Comparison of ENCODE assay signal across 10 cellular contexts in the genomic region with DNA sequence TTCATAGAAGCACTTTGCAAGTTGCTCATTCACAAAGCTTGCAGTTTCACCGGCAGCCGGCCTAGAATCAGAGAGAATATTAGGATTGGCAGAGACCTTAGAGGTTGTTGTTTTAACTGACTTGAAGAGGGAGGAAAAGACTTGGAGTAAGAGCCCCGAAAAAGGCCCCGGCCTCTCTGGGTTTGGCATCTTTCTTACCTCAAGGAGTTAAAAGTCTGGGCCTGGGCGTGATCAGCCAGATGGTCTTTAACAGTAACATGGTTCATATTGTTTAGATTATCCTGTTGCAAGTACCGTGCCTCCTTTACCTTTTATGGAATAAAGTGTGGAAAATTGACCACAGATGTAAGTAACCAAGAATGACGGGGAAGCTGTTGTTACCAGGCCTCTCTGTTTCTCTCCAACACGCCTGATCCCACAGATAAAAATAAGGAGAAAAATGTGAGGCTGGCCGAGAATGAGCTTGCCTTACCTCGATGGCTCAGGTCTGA. TPM values are rescaled to one million over a fixed set of nuclear protein-coding genes. Genes with fewer than 3 reads are reported as not detected.
DNase-seq lines count a peak whose midpoint lies in the region; TF ChIP-seq lines count a peak whose summit lies in the region.
"Had no signal": no experiment of that assay in that cellular context is flagged by ENCODE, and none has a peak within 500 bp of the region (broad histone marks: within the 10 kb centered on the region; RNA-seq: fewer than 3 reads in every experiment).

No MANE protein-coding gene starts in this region.

- H3K9me3 ChIP-seq in mesodermal cell (ENCODE audit: control insufficient read depth, low read length) = no peaks in the 10 kb centered on the region
- no peaks in the 10 kb centered on the region for H3K9me3 ChIP-seq in tibial artery

- H3K9me3 Mint-ChIP-seq in HFFc6 (no peaks in the 10 kb centered on the region), chondrocyte (ENCODE audit: low read depth) (no peaks in the 10 kb centered on the region)
- H3K9me3 Mint-ChIP-seq: activated naive CD8-positive, alpha-beta T cell treated with anti-CD3 and anti-CD28 coated beads, Interleukin-2, amount 10 ng/mL, durations not matched to agents 7 days and 5 days had no signal

- H3K27ac Mint-ChIP-seq in HFFc6 = peak overlapping the region; percentile 91
- H3K27ac Mint-ChIP-seq in chondrocyte (ENCODE audit: unreplicated experiment) = peak overlapping the region; percentile 98
- H3K27ac Mint-ChIP-seq: activated naive CD8-positive, alpha-beta T cell treated with anti-CD3 and anti-CD28 coated beads, Interleukin-2, amount 10 ng/mL, durations not matched to agents 7 days and 5 days had no signal

- H3K4me1 ChIP-seq in mesodermal cell (ENCODE audit: control insufficient read depth, insufficient read depth, low read length, poor library complexity, severe bottlenecking) (peaks cover 40% of the 10 kb centered on the region), tibial artery (peaks cover 0 to 90% (median 66%) of the 10 kb centered on the region in 4 donors)

- intact Hi-C loops in tibial artery (cut with DNase I; ENCODE audit: low total_unique reads) = no loop called here

- peak overlapping the region; percentile 51 for H3K27ac ChIP-seq in mesodermal cell (ENCODE audit: low read depth, low read length, severe bottlenecking)
- H3K27ac ChIP-seq in tibial artery = peak overlapping the region; percentile 85 to 89

- H3K4me3 ChIP-seq in mesodermal cell (ENCODE audit: extremely low read depth, insufficient read depth, low read length, poor library complexity, severe bottlenecking) = no peak overlapping the region
- H3K4me3 ChIP-seq in tibial artery = peak overlapping the region in 1 of 2 donors; percentile 2

- DNase-seq in HFFc6 = peak; percentile 79
- DNase-seq in chondrocyte (ENCODE audit: low spot score) = no peak
- DNase-seq in tibial artery = peak in 1 of 2 donors; percentile 85
- DNase-seq in GM13976 (ENCODE audit: low spot score) = no peak
- DNase-seq in NCI-H82 (lab: John Stamatoyannopoulos, UW) = no peak
- no peak for DNase-seq in epidermal melanocyte (ENCODE audit: insufficient read length, low spot score)
- DNase-seq in activated CD8-positive, alpha-beta memory T cell treated with anti-CD3 and anti-CD28 coated beads, Interleukin-2, amount 50 U/mL, for 4 hours = no peak
- DNase-seq: activated naive CD8-positive, alpha-beta T cell treated with anti-CD3 and anti-CD28 coated beads, Interleukin-2, amount 10 ng/mL, durations not matched to agents 7 days and 5 days; NCI-H2081 had no signal

- in situ Hi-C loops in GM13976 (cut with MboI; ENCODE audit: low sequenced_read_pairs, unreplicated experiment) = no loop called here

- WGBS in mesodermal cell (ENCODE audit: insufficient coverage in 2 of 2), 2 experiments = 79 to 84% methylated on average over 8 of the region's 10 CpGs

- H3K4me1 Mint-ChIP-seq in HFFc6 (ENCODE audit: low read depth) (peaks cover 71% of the 10 kb centered on the region), chondrocyte (ENCODE audit: low read depth) (peaks cover 65% of the 10 kb centered on the region)
- H3K4me1 Mint-ChIP-seq: activated naive CD8-positive, alpha-beta T cell treated with anti-CD3 and anti-CD28 coated beads, Interleukin-2, amount 10 ng/mL, durations not matched to agents 7 days and 5 days had no signal

- no peaks in the 10 kb centered on the region for H3K27me3 ChIP-seq in tibial artery

- H3K36me3 ChIP-seq in mesodermal cell (ENCODE audit: control insufficient read depth, insufficient read depth, low read length) (peaks cover 27% of the 10 kb centered on the region), tibial artery (no peaks in the 10 kb centered on the region)

- H3K36me3 Mint-ChIP-seq in HFFc6 (ENCODE audit: low read depth) (peaks cover 27% of the 10 kb centered on the region), chondrocyte (ENCODE audit: low read depth) (peaks cover 10% of the 10 kb centered on the region)
- H3K36me3 Mint-ChIP-seq: activated naive CD8-positive, alpha-beta T cell treated with anti-CD3 and anti-CD28 coated beads, Interleukin-2, amount 10 ng/mL, durations not matched to agents 7 days and 5 days had no signal

- peak overlapping the region; percentile 75 for H3K4me3 Mint-ChIP-seq in HFFc6
- H3K4me3 Mint-ChIP-seq in chondrocyte (ENCODE audit: unreplicated experiment) = peak overlapping the region; percentile 46
- H3K4me3 Mint-ChIP-seq: activated naive CD8-positive, alpha-beta T cell treated with anti-CD3 and anti-CD28 coated beads, Interleukin-2, amount 10 ng/mL, durations not matched to agents 7 days and 5 days had no signal

- TF ChIP-seq CTCF in HFFc6 (IDR thresholded peaks at IDR 0.05) (no peak), chondrocyte (IDR thresholded peaks at IDR 0.05) (no peak), tibial artery (IDR thresholded peaks at IDR 0.05) (no peak), GM13976 (IDR thresholded peaks at IDR 0.05; ENCODE audit: borderline replicate concordance, control extremely low read depth, extremely low read depth, insufficient read depth, missing control alignments) (no peak)

- H3K27me3 Mint-ChIP-seq in HFFc6 (ENCODE audit: insufficient read depth) (peaks cover 3% of the 10 kb centered on the region; the same call in 1 of the 2 replicates), chondrocyte (ENCODE audit: low read depth) (no peaks in the 10 kb centered on the region)
- H3K27me3 Mint-ChIP-seq: activated naive CD8-positive, alpha-beta T cell treated with anti-CD3 and anti-CD28 coated beads, Interleukin-2, amount 10 ng/mL, durations not matched to agents 7 days and 5 days had no signal

RNA-seq across cellular contexts. Expression of gene PARVA, which starts 56.2 kb away (rescaled TPM):
- 100 to 1,000 TPM; 150 to 237 (median 184) TPM for total RNA-seq in HFFc6 (2021; fragmentation: NEBNext Ultra II Directional; extraction: Animal tissue kit (Norgen Biotek cat#: 25700))
- total RNA-seq in chondrocyte = 147 to 170 TPM (median 158 TPM) in 3 replicates
- polyA plus RNA-seq in mesodermal cell (2013, experiment 1 of 2) = 62.0 TPM
- polyA plus RNA-seq in mesodermal cell (2013, experiment 2 of 2) = 63.3 TPM
